ENCODE assay signal across 11 cellular contexts in the genomic region with DNA sequence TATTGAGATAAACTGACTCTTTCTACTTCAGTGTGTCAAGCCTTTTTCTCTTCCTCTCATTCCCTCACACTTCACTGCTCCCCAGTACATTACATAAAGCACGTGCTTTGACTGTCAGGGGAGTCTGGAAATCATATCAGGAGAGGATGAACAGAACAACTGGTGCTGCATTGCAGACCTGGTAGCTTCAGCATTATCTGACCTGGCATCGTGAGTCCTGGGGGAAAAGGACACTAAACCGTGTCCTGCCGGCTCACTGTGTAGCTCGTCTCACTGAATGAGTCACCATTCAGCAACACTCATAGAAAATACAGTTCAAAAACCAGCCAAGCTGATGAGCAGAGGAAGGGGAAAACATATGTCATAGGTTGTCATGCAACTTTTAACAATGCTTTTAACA.
A peak's percentile ranks its signal among the peaks of the same experiment; 100 is the strongest.
DNase-seq lines count a peak whose midpoint lies in the region; ATAC-seq and TF ChIP-seq lines count a peak whose summit lies in the region.
"Had no signal": no experiment of that assay in that cellular context is flagged by ENCODE, and none has a peak within 500 bp of the region (broad histone marks: within the 10 kb centered on the region; RNA-seq: fewer than 3 reads in every experiment).

No MANE protein-coding gene starts in this region.

- no peak overlapping the region for H4K8ac ChIP-seq in neuronal stem cell (ENCODE audit: low read depth, low read length)

- H3K4me3 ChIP-seq in MG63 (no peak overlapping the region), neuronal stem cell (ENCODE audit: low read length in 2 of 2) (peak overlapping the region; percentile 19 to 42), thyroid gland (replicated peaks in 1 of 3) (no peak overlapping the region)
- H3K4me3 ChIP-seq: HAP-1 had no signal

- no peaks in the 10 kb centered on the region for H3K79me1 ChIP-seq in neuronal stem cell (ENCODE audit: low read depth, low read length)

- no peak overlapping the region for H3K9ac ChIP-seq in neuronal stem cell (ENCODE audit: low read depth, low read length, poor library complexity)

- H3K4ac ChIP-seq in neuronal stem cell (ENCODE audit: low read length) = no peak overlapping the region

- H3K36me3 ChIP-seq in MG63 (no peaks in the 10 kb centered on the region), neuronal stem cell (replicated peaks in 1 of 2; ENCODE audit: control insufficient read depth in 2 of 2, insufficient read depth in 2 of 2, low read length in 2 of 2) (peaks cover 0 to 31% of the 10 kb centered on the region in 2 donors), thyroid gland (no peaks in the 10 kb centered on the region)
- H3K36me3 ChIP-seq: HAP-1 had no signal

- ATAC-seq in GM21717 (IDR thresholded peaks at IDR 0.05; ENCODE audit: unreplicated experiment) (peak; percentile 81), GM21619 (IDR thresholded peaks at IDR 0.05; ENCODE audit: unreplicated experiment) (no peak), HG03135 (IDR thresholded peaks at IDR 0.05; ENCODE audit: unreplicated experiment) (no peak)

- no peak overlapping the region for H4K91ac ChIP-seq in neuronal stem cell (ENCODE audit: low read depth, low read length, poor library complexity)

- H2BK12ac ChIP-seq in neuronal stem cell (ENCODE audit: low read length) = no peak overlapping the region

- DNase-seq in MG63 (peak; percentile 6), cerebellum (ENCODE audit: low spot score) (peak; percentile 48), neuronal stem cell (ENCODE audit: low spot score) (no peak), thyroid gland (no peak)
- DNase-seq in activated CD4-positive, alpha-beta T cell treated with anti-CD3 and anti-CD28 coated beads for 1 hour = no peak
- DNase-seq: activated naive CD8-positive, alpha-beta T cell treated with anti-CD3 and anti-CD28 coated beads for 36 hours; NCI-H2081 had no signal

- H3K27ac ChIP-seq in neuronal stem cell (replicated peaks; ENCODE audit: low read length) (peak overlapping the region; percentile 22), thyroid gland (no peak overlapping the region)

- no peaks in the 10 kb centered on the region for H3K9me3 ChIP-seq in MG63
- H3K9me3 ChIP-seq in neuronal stem cell (replicated peaks in 1 of 2; ENCODE audit: control insufficient read depth in 2 of 2, insufficient read depth in 1 of 2, low read depth in 1 of 2, low read length in 2 of 2) = peaks cover 0 to 13% of the 10 kb centered on the region in 2 donors
- H3K9me3 ChIP-seq in thyroid gland = no peaks in the 10 kb centered on the region
- H3K9me3 ChIP-seq: HAP-1 had no signal

- H2AFZ ChIP-seq in neuronal stem cell (ENCODE audit: low read length) = no peak overlapping the region

- H2BK15ac ChIP-seq in neuronal stem cell (ENCODE audit: low read length) = no peak overlapping the region

- H3K23ac ChIP-seq in neuronal stem cell (ENCODE audit: low read depth, low read length, poor library complexity) = no peak overlapping the region

- no peaks in the 10 kb centered on the region for H3K27me3 ChIP-seq in MG63
- no peaks in the 10 kb centered on the region for H3K27me3 ChIP-seq in neuronal stem cell (ENCODE audit: control insufficient read depth in 3 of 3, insufficient read depth in 3 of 3, low read depth in 1 of 3, low read length in 3 of 3)
- H3K27me3 ChIP-seq in thyroid gland = no peaks in the 10 kb centered on the region

- H3K14ac ChIP-seq in neuronal stem cell (ENCODE audit: low read length) = no peak overlapping the region

- no peak overlapping the region for H2AK5ac ChIP-seq in neuronal stem cell (ENCODE audit: low read depth, low read length)

- TF ChIP-seq CTCF in thyroid gland (IDR thresholded peaks at IDR 0.05) = no peak

- H3K4me2 ChIP-seq in neuronal stem cell (ENCODE audit: insufficient read depth, low read length, poor library complexity, severe bottlenecking) = peak overlapping the region; percentile 15

- intact Hi-C loops in thyroid gland (cut with DNase I) = no loop called here

- no peak overlapping the region for H2BK5ac ChIP-seq in neuronal stem cell (ENCODE audit: low read length)

- no peak for TF ChIP-seq POLR2A in thyroid gland (IDR thresholded peaks at IDR 0.05)

- WGBS in neuronal stem cell (ENCODE audit: extremely low coverage in 2 of 2, insufficient read length in 2 of 2, insufficient replicate concordance in 1 of 2), 2 donors = no CpG with 5 or more reads among the region's 5 CpGs
- WGBS in thyroid gland, 2 donors = 18 to 21% methylated on average over 5 of the region's 5 CpGs

- no peak overlapping the region for H2BK120ac ChIP-seq in neuronal stem cell (ENCODE audit: low read depth, low read length)

- no peak overlapping the region for H3K18ac ChIP-seq in neuronal stem cell (ENCODE audit: low read length)

- H3K4me1 ChIP-seq in neuronal stem cell (ENCODE audit: control insufficient read depth in 2 of 2, insufficient read depth in 1 of 2, low read depth in 1 of 2, low read length in 2 of 2) (peaks cover 6 to 13% of the 10 kb centered on the region in 2 donors), thyroid gland (no peaks in the 10 kb centered on the region)

Comparison
In these comparisons a context has a peak if more than half of its experiments do, and no peak if none do; other contexts are left out.
1. DNase-seq: peak in MG63 (single experiment) and cerebellum (single experiment); none in neuronal stem cell (single experiment), thyroid gland (0 of 2) and activated CD4-positive, alpha-beta T cell treated with anti-CD3 and anti-CD28 coated beads for 1 hour (single experiment).
2. H3K4me3 ChIP-seq: peak in neuronal stem cell (2 of 2); none in MG63 (single experiment) and thyroid gland (0 of 3).